ENCODE assay signal across 23 cellular contexts in genomic region chr20:61932711-61933480, GRCh38.
DNase-seq lines count a peak whose midpoint lies in the region; ATAC-seq and TF ChIP-seq lines count a peak whose summit lies in the region.
"Had no signal": no experiment of that assay in that cellular context is flagged by ENCODE, and none has a peak within 500 bp of the region (broad histone marks: within the 10 kb centered on the region; RNA-seq: fewer than 3 reads in every experiment).

No MANE protein-coding gene starts in this region.

- ATAC-seq in RWPE2 (ENCODE audit: low read depth) (no peak), GM21360 (IDR thresholded peaks at IDR 0.05; ENCODE audit: unreplicated experiment) (no peak)
- ATAC-seq: HCT116; stimulated activated naive B cell treated with anti-CD40 and anti-IgM and Interleukin-4, amounts not matched to agents 10 μg/mL and 1 μg/mL and 100 μg/mL, for 72 hours had no signal

- H3K36me3 ChIP-seq in BE2C (no peaks in the 10 kb centered on the region), RWPE2 (ENCODE audit: low read depth) (peaks cover 26% of the 10 kb centered on the region), left ventricle myocardium inferior (no peaks in the 10 kb centered on the region), osteoblast (ENCODE audit: insufficient read depth, low read length) (no peaks in the 10 kb centered on the region)
- H3K36me3 ChIP-seq: ascending aorta had no signal

- H3K27ac ChIP-seq in RWPE2 (ENCODE audit: poor library complexity, severe bottlenecking), result no peak overlapping the region
- no peak overlapping the region for H3K27ac ChIP-seq in left ventricle myocardium inferior (replicated peaks)
- no peak overlapping the region for H3K27ac ChIP-seq in osteoblast (ENCODE audit: low read depth, low read length)
- H3K27ac ChIP-seq: ascending aorta, SK-N-MC had no signal

- no peaks in the 10 kb centered on the region for H3K4me1 ChIP-seq in BE2C
- no peaks in the 10 kb centered on the region for H3K4me1 ChIP-seq in RWPE2 (ENCODE audit: insufficient read depth, poor library complexity, severe bottlenecking)
- H3K4me1 ChIP-seq in left ventricle myocardium inferior, result no peaks in the 10 kb centered on the region
- H3K4me1 ChIP-seq in osteoblast (ENCODE audit: insufficient read depth, low read length), result no peaks in the 10 kb centered on the region
- H3K4me1 ChIP-seq: ascending aorta had no signal

- no peak overlapping the region for H3K4me2 ChIP-seq in osteoblast (ENCODE audit: insufficient read depth, low read length)

- H3K27ac Mint-ChIP-seq in glutamatergic neuron (ENCODE audit: unreplicated experiment), result no peak overlapping the region
- H3K27ac Mint-ChIP-seq: activated naive CD4-positive, alpha-beta T cell treated with anti-CD3 and anti-CD28 coated beads for 36 hours; CD4-positive, alpha-beta T cell; stimulated activated naive B cell treated with anti-CD40 and anti-IgM and Interleukin-4, amounts not matched to agents 10 μg/mL and 1 μg/mL and 100 μg/mL, for 72 hours; T-helper 1 cell treated with Interleukin-12 subunit alpha and Interleukin-12 subunit beta and Interleukin-4 antibody, amounts not matched to agents 30 μg/mL and 1 μg/mL, for 36 hours had no signal

- peaks cover 7% of the 10 kb centered on the region for H3K4me1 Mint-ChIP-seq in glutamatergic neuron (ENCODE audit: low read depth, unreplicated experiment)
- H3K4me1 Mint-ChIP-seq: central memory CD8-positive, alpha-beta T cell; stimulated activated naive B cell treated with anti-CD40 and anti-IgM and Interleukin-4, amounts not matched to agents 10 μg/mL and 1 μg/mL and 100 μg/mL, for 72 hours had no signal

- TF ChIP-seq CTCF in BE2C (IDR thresholded peaks at IDR 0.05; ENCODE audit: low read depth, low read length) (no peak), RWPE2 (IDR thresholded peaks at IDR 0.05; ENCODE audit: poor library complexity, severe bottlenecking) (no peak), left ventricle myocardium inferior (IDR thresholded peaks at IDR 0.05; ENCODE audit: borderline replicate concordance) (no peak), osteoblast (IDR thresholded peaks at IDR 0.05; ENCODE audit: extremely low read depth, low read depth, low read length) (no peak), glutamatergic neuron (IDR thresholded peaks at IDR 0.05; ENCODE audit: partially characterized antibody, unreplicated experiment) (no peak)

- H3K9me3 ChIP-seq in BE2C (no peaks in the 10 kb centered on the region), RWPE2 (ENCODE audit: severe bottlenecking) (no peaks in the 10 kb centered on the region), left ventricle myocardium inferior (replicated peaks) (peaks cover 9% of the 10 kb centered on the region), osteoblast (ENCODE audit: low read depth, low read length) (no peaks in the 10 kb centered on the region)
- H3K9me3 ChIP-seq: ascending aorta had no signal

- peaks cover 2% of the 10 kb centered on the region for H3K9me3 Mint-ChIP-seq in glutamatergic neuron (ENCODE audit: unreplicated experiment)
- H3K9me3 Mint-ChIP-seq: activated naive CD4-positive, alpha-beta T cell treated with anti-CD3 and anti-CD28 coated beads for 36 hours; CD4-positive, alpha-beta T cell; central memory CD8-positive, alpha-beta T cell; stimulated activated naive B cell treated with anti-CD40 and anti-IgM and Interleukin-4, amounts not matched to agents 10 μg/mL and 1 μg/mL and 100 μg/mL, for 72 hours; T-helper 1 cell treated with Interleukin-12 subunit alpha and Interleukin-12 subunit beta and Interleukin-4 antibody, amounts not matched to agents 30 μg/mL and 1 μg/mL, for 36 hours had no signal

- no peaks in the 10 kb centered on the region for H3K79me2 ChIP-seq in osteoblast (ENCODE audit: insufficient read depth, low read length)

- H3K36me3 Mint-ChIP-seq in glutamatergic neuron (ENCODE audit: unreplicated experiment), result no peaks in the 10 kb centered on the region
- H3K36me3 Mint-ChIP-seq: stimulated activated naive B cell treated with anti-CD40 and anti-IgM and Interleukin-4, amounts not matched to agents 10 μg/mL and 1 μg/mL and 100 μg/mL, for 72 hours had no signal

- intact Hi-C loops in left ventricle myocardium inferior (cut with micrococcal nuclease), result no loop called here

- H2AFZ ChIP-seq in osteoblast (ENCODE audit: low read length), result no peak overlapping the region

- peak; percentile 3 for DNase-seq in BE2C
- DNase-seq in RWPE2 (ENCODE audit: low spot score), result peak; percentile 84
- peak; percentile 7 for DNase-seq in left ventricle myocardium inferior
- DNase-seq in osteoblast (ENCODE audit: insufficient read length, low spot score, missing footprints), result peak; percentile 83
- no peak for DNase-seq in superior temporal gyrus (ENCODE audit: extremely low spot score)
- no peak for DNase-seq in glutamatergic neuron
- DNase-seq: activated CD4-positive, alpha-beta T cell treated with anti-CD3 and anti-CD28 coated beads, Interleukin-2, amount 50 U/mL, for 48 hours; activated naive CD4-positive, alpha-beta T cell treated with anti-CD3 and anti-CD28 coated beads for 36 hours; CD4-positive, alpha-beta T cell; EL; mesenchymal stem cell; naive B cell; NCI-H1694 treated with DMSO at 0.1 percent for 48 hours; NCI-H524 treated with DMSO at 0.1 percent for 48 hours; nucleus accumbens; stimulated activated CD4-positive, alpha-beta T cell treated with anti-CD3 and anti-CD28 coated beads, Interleukin-4, amount 100 ng/mL, for 1 hour; stimulated activated naive B cell treated with anti-CD40 and anti-IgM and Interleukin-4, amounts not matched to agents 10 μg/mL and 1 μg/mL and 100 μg/mL, for 72 hours had no signal

- H3K4me3 ChIP-seq in BE2C (ENCODE audit: low read depth, low read length) (no peak overlapping the region), RWPE2 (ENCODE audit: severe bottlenecking) (no peak overlapping the region), left ventricle myocardium inferior (no peak overlapping the region), osteoblast (ENCODE audit: insufficient read depth, low read length) (no peak overlapping the region)
- H3K4me3 ChIP-seq: ascending aorta, SK-N-MC had no signal

- H3K27me3 Mint-ChIP-seq in glutamatergic neuron (ENCODE audit: unreplicated experiment), result peaks cover 5% of the 10 kb centered on the region
- H3K27me3 Mint-ChIP-seq: CD4-positive, alpha-beta T cell had no signal

- H3K27me3 ChIP-seq in BE2C, result no peaks in the 10 kb centered on the region
- no peaks in the 10 kb centered on the region for H3K27me3 ChIP-seq in RWPE2 (ENCODE audit: insufficient read depth, poor library complexity, severe bottlenecking)
- H3K27me3 ChIP-seq in left ventricle myocardium inferior (ENCODE audit: low read depth), result peaks cover 44% of the 10 kb centered on the region
- no peaks in the 10 kb centered on the region for H3K27me3 ChIP-seq in osteoblast (ENCODE audit: insufficient read depth, low read length)
- H3K27me3 ChIP-seq: ascending aorta had no signal

- H4K20me1 ChIP-seq in osteoblast (ENCODE audit: insufficient read depth, low read length), result no peaks in the 10 kb centered on the region

- H3K4me3 Mint-ChIP-seq in glutamatergic neuron (ENCODE audit: unreplicated experiment), result no peak overlapping the region
- H3K4me3 Mint-ChIP-seq: activated naive CD4-positive, alpha-beta T cell treated with anti-CD3 and anti-CD28 coated beads for 36 hours; CD4-positive, alpha-beta T cell; central memory CD8-positive, alpha-beta T cell; stimulated activated naive B cell treated with anti-CD40 and anti-IgM and Interleukin-4, amounts not matched to agents 10 μg/mL and 1 μg/mL and 100 μg/mL, for 72 hours; T-helper 1 cell treated with Interleukin-12 subunit alpha and Interleukin-12 subunit beta and Interleukin-4 antibody, amounts not matched to agents 30 μg/mL and 1 μg/mL, for 36 hours had no signal

Comparison
In these comparisons a context has a peak if more than half of its experiments do, and no peak if none do; other contexts are left out.
1. DNase-seq: peak in BE2C (single experiment), RWPE2 (single experiment), left ventricle myocardium inferior (single experiment) and osteoblast (single experiment); none in superior temporal gyrus (single experiment) and glutamatergic neuron (single experiment).